Comparison of ENCODE assay signal across 15 cellular contexts in the genomic region with DNA sequence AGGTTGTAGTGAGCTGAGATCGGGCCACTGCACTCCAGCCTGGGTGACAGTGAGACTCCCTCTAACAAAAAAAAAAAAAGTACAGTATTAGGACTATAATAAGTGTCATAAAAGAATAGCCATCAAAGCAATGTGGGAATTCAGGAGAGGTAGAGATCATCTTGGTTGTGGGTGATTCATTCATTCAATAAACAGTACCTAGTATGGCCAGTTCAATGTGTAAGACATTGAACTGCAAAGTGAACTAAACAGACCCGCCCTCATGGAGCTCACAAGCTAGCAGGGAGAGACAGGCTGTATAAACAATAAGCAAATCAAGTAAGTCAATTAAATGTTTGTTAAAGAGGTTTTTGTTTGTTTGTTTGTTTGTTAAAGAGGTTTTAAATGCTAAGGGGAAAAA.
DNase-seq lines count a peak whose midpoint lies in the region; ATAC-seq and TF ChIP-seq lines count a peak whose summit lies in the region.
"Had no signal": no experiment of that assay in that cellular context is flagged by ENCODE, and none has a peak within 500 bp of the region (broad histone marks: within the 10 kb centered on the region; RNA-seq: fewer than 3 reads in every experiment).

No MANE protein-coding gene starts in this region.

- POLR2A ChIA-PET in PC-3 (lab: Charles Lee; ENCODE audit: unreplicated experiment): interaction anchor here (0.6 kb wide), 2 partner anchors 16 to 1518 kb away, joined by 5 to 6 read pairs; no protein-coding TSS in a partner anchor

- H3K36me3 Mint-ChIP-seq in activated naive CD4-positive, alpha-beta T cell treated with anti-CD3 and anti-CD28 coated beads, Interleukin-2, amount 50 U/mL, for 72 hours: peaks cover 0 to 2% of the 10 kb centered on the region in 2 donors
- H3K36me3 Mint-ChIP-seq: CD8-positive, alpha-beta memory T cell had no signal

- no peaks in the 10 kb centered on the region for H3K27me3 ChIP-seq in PC-3 (ENCODE audit: low read length)
- no peaks in the 10 kb centered on the region for H3K27me3 ChIP-seq in thyroid gland
- H3K27me3 ChIP-seq: BLaER1 had no signal

- TF ChIP-seq CTCF in PC-3 (conservative IDR thresholded peaks at IDR 0.05; ENCODE audit: low read depth, low read length) (no peak), epithelial cell of esophagus (IDR thresholded peaks at IDR 0.05; ENCODE audit: insufficient read depth, low read depth, low read length, missing control alignments) (no peak), thyroid gland (IDR thresholded peaks at IDR 0.05) (no peak)

- no peak overlapping the region for H2AFZ ChIP-seq in PC-3 (ENCODE audit: low read length)

- peak overlapping the region; percentile 48 for H3K4me2 ChIP-seq in PC-3 (ENCODE audit: low read length)
- H3K4me2 ChIP-seq: BLaER1 had no signal

- H3K4me1 ChIP-seq in PC-3 (ENCODE audit: insufficient read depth, low read length) (peaks cover 45% of the 10 kb centered on the region), thyroid gland (peaks cover 4 to 5% of the 10 kb centered on the region in 2 donors)
- H3K4me1 ChIP-seq: BLaER1 had no signal

- H3F3A ChIP-seq in PC-3 (ENCODE audit: low read length, unreplicated experiment): no peaks in the 10 kb centered on the region

- no peak overlapping the region for H3K27ac Mint-ChIP-seq in activated naive CD4-positive, alpha-beta T cell treated with anti-CD3 and anti-CD28 coated beads, Interleukin-2, amount 50 U/mL, for 72 hours
- H3K27ac Mint-ChIP-seq: CD8-positive, alpha-beta memory T cell; HFFc6 had no signal

- CTCF ChIA-PET in PC-3 (lab: Charles Lee): interaction anchor here (0.6 kb wide), 1 partner anchor 24 kb away, joined by 3 read pairs; no protein-coding TSS in a partner anchor

- H3K27ac ChIP-seq in PC-3 (ENCODE audit: low read length) (no peak overlapping the region; the same call in 1 of the 2 replicates), thyroid gland (no peak overlapping the region)
- H3K27ac ChIP-seq: BLaER1, HL-60 had no signal

- H3K9me3 Mint-ChIP-seq in activated naive CD4-positive, alpha-beta T cell treated with anti-CD3 and anti-CD28 coated beads, Interleukin-2, amount 50 U/mL, for 72 hours: peaks cover 0 to 2% of the 10 kb centered on the region in 2 donors
- H3K9me3 Mint-ChIP-seq: CD8-positive, alpha-beta memory T cell; HFFc6 had no signal

- DNase-seq in ELR (ENCODE audit: low read depth) (peak; percentile 24), PC-3 (peak; percentile 75), epithelial cell of esophagus (ENCODE audit: low read depth) (peak; percentile 72), kidney tubule cell (ENCODE audit: low spot score) (peak; percentile 18), OCI-M1 (lab: John Stamatoyannopoulos, UW) (no peak), thyroid gland (no peak)
- DNase-seq in activated naive CD4-positive, alpha-beta T cell treated with anti-CD3 and anti-CD28 coated beads, Interleukin-2, amount 50 U/mL, for 72 hours (ENCODE audit: low spot score in 2 of 2): no peak
- DNase-seq: 8988T; AML-193; Caco-2; CD8-positive, alpha-beta memory T cell; HCEC 1CT; HFFc6 had no signal

- TF ChIP-seq POLR2A in thyroid gland (IDR thresholded peaks at IDR 0.05): no peak

- H3K9ac ChIP-seq in PC-3 (ENCODE audit: low read length): no peak overlapping the region
- H3K9ac ChIP-seq: BLaER1 had no signal

- no peaks in the 10 kb centered on the region for H3K9me2 ChIP-seq in PC-3 (replicated peaks; ENCODE audit: low read length)

- no TSS peak for BruUV-seq in PC-3 (replicated peaks; lab: Mats Ljungman, UMichigan)

- no peaks in the 10 kb centered on the region for H3K79me2 ChIP-seq in PC-3 (ENCODE audit: low read length)

- peak; percentile 66 for ATAC-seq in PC-3
- ATAC-seq in activated naive CD4-positive, alpha-beta T cell treated with anti-CD3 and anti-CD28 coated beads, Interleukin-2, amount 50 U/mL, for 72 hours: no peak

- no peaks in the 10 kb centered on the region for H3K36me3 ChIP-seq in PC-3 (ENCODE audit: low read depth, low read length)
- no peaks in the 10 kb centered on the region for H3K36me3 ChIP-seq in thyroid gland
- H3K36me3 ChIP-seq: BLaER1 had no signal

- no peaks in the 10 kb centered on the region for H3K9me3 ChIP-seq in PC-3 (ENCODE audit: low read length)
- H3K9me3 ChIP-seq in thyroid gland: no peaks in the 10 kb centered on the region

- H3K4me3 ChIP-seq in PC-3 (ENCODE audit: low read length) (no peak overlapping the region), epithelial cell of esophagus (ENCODE audit: low read length) (no peak overlapping the region), thyroid gland (replicated peaks in 1 of 3) (no peak overlapping the region)
- H3K4me3 ChIP-seq: BLaER1 had no signal

- H4K20me1 ChIP-seq in PC-3 (ENCODE audit: low read length): no peaks in the 10 kb centered on the region
- H4K20me1 ChIP-seq: BLaER1 had no signal

- intact Hi-C loops in PC-3 (cut with micrococcal nuclease): no loop called here
- intact Hi-C loops in thyroid gland (cut with DNase I): no loop called here

- WGBS in thyroid gland, 2 donors: 91 to 96% methylated on average over 2 of the region's 2 CpGs

Comparison
In these comparisons a context has a peak if more than half of its experiments do, and no peak if none do; other contexts are left out.
1. DNase-seq: peak in ELR (single experiment), PC-3 (single experiment), epithelial cell of esophagus (single experiment) and kidney tubule cell (single experiment); none in OCI-M1 (single experiment), activated naive CD4-positive, alpha-beta T cell treated with anti-CD3 and anti-CD28 coated beads, Interleukin-2, amount 50 U/mL, for 72 hours (0 of 2) and thyroid gland (0 of 2).